Comparison of ENCODE assay signal across 1 cellular context in the genomic region with DNA sequence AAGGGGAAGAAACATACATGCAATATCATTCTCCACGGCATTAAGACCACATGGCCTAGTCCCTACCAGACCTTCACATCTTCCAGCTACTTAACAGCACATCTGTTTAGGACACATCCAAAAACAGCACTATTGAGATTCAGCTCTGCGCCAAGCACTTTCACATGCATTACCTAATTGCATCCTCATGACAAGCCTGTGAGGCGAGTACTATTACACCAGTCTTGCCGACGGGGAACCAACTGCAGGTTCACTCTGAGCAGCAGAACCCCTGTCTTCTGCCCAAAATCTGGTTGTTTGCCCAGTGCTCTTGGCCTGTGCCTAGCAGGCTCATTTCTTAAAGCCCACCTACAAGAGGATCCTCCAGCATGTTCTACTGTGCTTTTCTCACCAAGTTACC.
TF ChIP-seq lines count a peak whose summit lies in the region.

No MANE protein-coding gene starts in this region.

TF ChIP-seq in GM23338, 12 proteins besides CTCF, POLR2A, EP300 and RAD21 (continued from another document):
- TF ChIP-seq, protein P1, sequence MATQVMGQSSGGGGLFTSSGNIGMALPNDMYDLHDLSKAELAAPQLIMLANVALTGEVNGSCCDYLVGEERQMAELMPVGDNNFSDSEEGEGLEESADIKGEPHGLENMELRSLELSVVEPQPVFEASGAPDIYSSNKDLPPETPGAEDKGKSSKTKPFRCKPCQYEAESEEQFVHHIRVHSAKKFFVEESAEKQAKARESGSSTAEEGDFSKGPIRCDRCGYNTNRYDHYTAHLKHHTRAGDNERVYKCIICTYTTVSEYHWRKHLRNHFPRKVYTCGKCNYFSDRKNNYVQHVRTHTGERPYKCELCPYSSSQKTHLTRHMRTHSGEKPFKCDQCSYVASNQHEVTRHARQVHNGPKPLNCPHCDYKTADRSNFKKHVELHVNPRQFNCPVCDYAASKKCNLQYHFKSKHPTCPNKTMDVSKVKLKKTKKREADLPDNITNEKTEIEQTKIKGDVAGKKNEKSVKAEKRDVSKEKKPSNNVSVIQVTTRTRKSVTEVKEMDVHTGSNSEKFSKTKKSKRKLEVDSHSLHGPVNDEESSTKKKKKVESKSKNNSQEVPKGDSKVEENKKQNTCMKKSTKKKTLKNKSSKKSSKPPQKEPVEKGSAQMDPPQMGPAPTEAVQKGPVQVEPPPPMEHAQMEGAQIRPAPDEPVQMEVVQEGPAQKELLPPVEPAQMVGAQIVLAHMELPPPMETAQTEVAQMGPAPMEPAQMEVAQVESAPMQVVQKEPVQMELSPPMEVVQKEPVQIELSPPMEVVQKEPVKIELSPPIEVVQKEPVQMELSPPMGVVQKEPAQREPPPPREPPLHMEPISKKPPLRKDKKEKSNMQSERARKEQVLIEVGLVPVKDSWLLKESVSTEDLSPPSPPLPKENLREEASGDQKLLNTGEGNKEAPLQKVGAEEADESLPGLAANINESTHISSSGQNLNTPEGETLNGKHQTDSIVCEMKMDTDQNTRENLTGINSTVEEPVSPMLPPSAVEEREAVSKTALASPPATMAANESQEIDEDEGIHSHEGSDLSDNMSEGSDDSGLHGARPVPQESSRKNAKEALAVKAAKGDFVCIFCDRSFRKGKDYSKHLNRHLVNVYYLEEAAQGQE (IDR thresholded peaks at IDR 0.05; ENCODE audit: unreplicated experiment) = no peak
- TF ChIP-seq CREB1 (CRISPR knock-in tag; IDR thresholded peaks at IDR 0.05; ENCODE audit: low read depth) = no peak
- TF ChIP-seq EZH2phosphoT487 (IDR thresholded peaks at IDR 0.05; ENCODE audit: unreplicated experiment) = no peak
- no peak for TF ChIP-seq JUNB (IDR thresholded peaks at IDR 0.05; ENCODE audit: unreplicated experiment)
- no peak for TF ChIP-seq EZH2 (IDR thresholded peaks at IDR 0.05; ENCODE audit: low read depth, unreplicated experiment)
- TF ChIP-seq, protein P2, sequence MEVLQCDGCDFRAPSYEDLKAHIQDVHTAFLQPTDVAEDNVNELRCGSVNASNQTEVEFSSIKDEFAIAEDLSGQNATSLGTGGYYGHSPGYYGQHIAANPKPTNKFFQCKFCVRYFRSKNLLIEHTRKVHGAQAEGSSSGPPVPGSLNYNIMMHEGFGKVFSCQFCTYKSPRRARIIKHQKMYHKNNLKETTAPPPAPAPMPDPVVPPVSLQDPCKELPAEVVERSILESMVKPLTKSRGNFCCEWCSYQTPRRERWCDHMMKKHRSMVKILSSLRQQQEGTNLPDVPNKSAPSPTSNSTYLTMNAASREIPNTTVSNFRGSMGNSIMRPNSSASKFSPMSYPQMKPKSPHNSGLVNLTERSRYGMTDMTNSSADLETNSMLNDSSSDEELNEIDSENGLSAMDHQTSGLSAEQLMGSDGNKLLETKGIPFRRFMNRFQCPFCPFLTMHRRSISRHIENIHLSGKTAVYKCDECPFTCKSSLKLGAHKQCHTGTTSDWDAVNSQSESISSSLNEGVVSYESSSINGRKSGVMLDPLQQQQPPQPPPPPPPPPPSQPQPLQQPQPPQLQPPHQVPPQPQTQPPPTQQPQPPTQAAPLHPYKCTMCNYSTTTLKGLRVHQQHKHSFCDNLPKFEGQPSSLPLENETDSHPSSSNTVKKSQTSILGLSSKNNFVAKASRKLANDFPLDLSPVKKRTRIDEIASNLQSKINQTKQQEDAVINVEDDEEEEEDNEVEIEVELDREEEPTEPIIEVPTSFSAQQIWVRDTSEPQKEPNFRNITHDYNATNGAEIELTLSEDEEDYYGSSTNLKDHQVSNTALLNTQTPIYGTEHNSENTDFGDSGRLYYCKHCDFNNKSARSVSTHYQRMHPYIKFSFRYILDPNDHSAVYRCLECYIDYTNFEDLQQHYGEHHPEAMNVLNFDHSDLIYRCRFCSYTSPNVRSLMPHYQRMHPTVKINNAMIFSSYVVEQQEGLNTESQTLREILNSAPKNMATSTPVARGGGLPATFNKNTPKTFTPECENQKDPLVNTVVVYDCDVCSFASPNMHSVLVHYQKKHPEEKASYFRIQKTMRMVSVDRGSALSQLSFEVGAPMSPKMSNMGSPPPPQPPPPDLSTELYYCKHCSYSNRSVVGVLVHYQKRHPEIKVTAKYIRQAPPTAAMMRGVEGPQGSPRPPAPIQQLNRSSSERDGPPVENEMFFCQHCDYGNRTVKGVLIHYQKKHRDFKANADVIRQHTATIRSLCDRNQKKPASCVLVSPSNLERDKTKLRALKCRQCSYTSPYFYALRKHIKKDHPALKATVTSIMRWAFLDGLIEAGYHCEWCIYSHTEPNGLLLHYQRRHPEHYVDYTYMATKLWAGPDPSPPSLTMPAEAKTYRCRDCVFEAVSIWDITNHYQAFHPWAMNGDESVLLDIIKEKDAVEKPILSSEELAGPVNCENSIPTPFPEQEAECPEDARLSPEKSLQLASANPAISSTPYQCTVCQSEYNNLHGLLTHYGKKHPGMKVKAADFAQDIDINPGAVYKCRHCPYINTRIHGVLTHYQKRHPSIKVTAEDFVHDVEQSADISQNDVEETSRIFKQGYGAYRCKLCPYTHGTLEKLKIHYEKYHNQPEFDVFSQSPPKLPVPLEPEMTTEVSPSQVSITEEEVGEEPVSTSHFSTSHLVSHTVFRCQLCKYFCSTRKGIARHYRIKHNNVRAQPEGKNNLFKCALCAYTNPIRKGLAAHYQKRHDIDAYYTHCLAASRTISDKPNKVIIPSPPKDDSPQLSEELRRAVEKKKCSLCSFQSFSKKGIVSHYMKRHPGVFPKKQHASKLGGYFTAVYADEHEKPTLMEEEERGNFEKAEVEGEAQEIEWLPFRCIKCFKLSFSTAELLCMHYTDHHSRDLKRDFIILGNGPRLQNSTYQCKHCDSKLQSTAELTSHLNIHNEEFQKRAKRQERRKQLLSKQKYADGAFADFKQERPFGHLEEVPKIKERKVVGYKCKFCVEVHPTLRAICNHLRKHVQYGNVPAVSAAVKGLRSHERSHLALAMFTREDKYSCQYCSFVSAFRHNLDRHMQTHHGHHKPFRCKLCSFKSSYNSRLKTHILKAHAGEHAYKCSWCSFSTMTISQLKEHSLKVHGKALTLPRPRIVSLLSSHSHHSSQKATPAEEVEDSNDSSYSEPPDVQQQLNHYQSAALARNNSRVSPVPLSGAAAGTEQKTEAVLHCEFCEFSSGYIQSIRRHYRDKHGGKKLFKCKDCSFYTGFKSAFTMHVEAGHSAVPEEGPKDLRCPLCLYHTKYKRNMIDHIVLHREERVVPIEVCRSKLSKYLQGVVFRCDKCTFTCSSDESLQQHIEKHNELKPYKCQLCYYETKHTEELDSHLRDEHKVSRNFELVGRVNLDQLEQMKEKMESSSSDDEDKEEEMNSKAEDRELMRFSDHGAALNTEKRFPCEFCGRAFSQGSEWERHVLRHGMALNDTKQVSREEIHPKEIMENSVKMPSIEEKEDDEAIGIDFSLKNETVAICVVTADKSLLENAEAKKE (CRISPR knock-in tag; IDR thresholded peaks at IDR 0.05) = no peak
- no peak for TF ChIP-seq ZNF331 (CRISPR knock-in tag; IDR thresholded peaks at IDR 0.05; ENCODE audit: low read depth)
- no peak for TF ChIP-seq ZNF114 (CRISPR knock-in tag; IDR thresholded peaks at IDR 0.05)
TF ChIP-seq in GM23338: peak in this region for 0.
